ENCODE assay signal across 11 cellular contexts in genomic region chr2:69298261-69298660, GRCh38.
DNase-seq lines count a peak whose midpoint lies in the region; ATAC-seq, FAIRE-seq and TF ChIP-seq lines count a peak whose summit lies in the region.
"Had no signal": no experiment of that assay in that cellular context is flagged by ENCODE, and none has a peak within 500 bp of the region (broad histone marks: within the 10 kb centered on the region; RNA-seq: fewer than 3 reads in every experiment).

No MANE protein-coding gene starts in this region.

- peaks cover 28% of the 10 kb centered on the region for H3K27me3 Mint-ChIP-seq in activated CD4-positive, alpha-beta memory T cell treated with anti-CD3 and anti-CD28 coated beads, Interleukin-2, amount 10 ng/mL, durations not matched to agents 7 days and 5 days
- H3K27me3 Mint-ChIP-seq in natural killer cell (ENCODE audit: low read depth in 2 of 2) (peaks cover 0 to 22% of the 10 kb centered on the region in 2 donors), CD14-positive monocyte (ENCODE audit: low read depth in 3 of 3) (peaks cover 1 to 3% (median 2%) of the 10 kb centered on the region in 3 donors)

- H3K4ac ChIP-seq in H1 (replicated peaks; ENCODE audit: insufficient read length, low read depth, low read length) = no peak overlapping the region

- no peak overlapping the region for H2BK15ac ChIP-seq in H1 (ENCODE audit: low read length)

- H3K4me1 Mint-ChIP-seq in activated CD4-positive, alpha-beta memory T cell treated with anti-CD3 and anti-CD28 coated beads, Interleukin-2, amount 10 ng/mL, durations not matched to agents 7 days and 5 days = no peaks in the 10 kb centered on the region
- H3K4me1 Mint-ChIP-seq in natural killer cell (no peaks in the 10 kb centered on the region), CD14-positive monocyte (peaks cover 27% of the 10 kb centered on the region)

- H3F3A ChIP-seq in PC-3 (ENCODE audit: low read length, unreplicated experiment) = no peaks in the 10 kb centered on the region

- H2BK12ac ChIP-seq in H1 (ENCODE audit: low read depth, low read length) = no peak overlapping the region

- no peaks in the 10 kb centered on the region for H3K9me3 Mint-ChIP-seq in activated CD4-positive, alpha-beta memory T cell treated with anti-CD3 and anti-CD28 coated beads, Interleukin-2, amount 10 ng/mL, durations not matched to agents 7 days and 5 days
- no peaks in the 10 kb centered on the region for H3K9me3 Mint-ChIP-seq in natural killer cell
- H3K9me3 Mint-ChIP-seq in CD14-positive monocyte = peaks cover 0 to 2% (median 0%) of the 10 kb centered on the region in 7 donors

- no peaks in the 10 kb centered on the region for H3K27me3 ChIP-seq in PC-3 (ENCODE audit: low read length)
- H3K27me3 ChIP-seq in H1 (replicated peaks in 1 of 4; ENCODE audit: control insufficient read depth in 3 of 4, extremely low read depth in 1 of 4, insufficient read depth in 3 of 4, low read length in 3 of 4) = no peaks in the 10 kb centered on the region
- H3K27me3 ChIP-seq in parathyroid adenoma (ENCODE audit: control insufficient read depth, insufficient read depth, low read length) = no peaks in the 10 kb centered on the region

- H2AFZ ChIP-seq in PC-3 (ENCODE audit: low read length) (peak overlapping the region; percentile 47), H1 (ENCODE audit: low read length) (no peak overlapping the region), parathyroid adenoma (peak overlapping the region; percentile 83)

- no peak for TF ChIP-seq POLR2A in H1 (IDR thresholded peaks at IDR 0.05; ENCODE audit: control extremely low read depth in 1 of 2, low read depth in 2 of 2, low read length in 2 of 2)

- DNase-seq in GM03348 (ENCODE audit: low spot score) (peak; percentile 90), PC-3 (peak; percentile 93), H1 (ENCODE audit: low read depth in 1 of 2, low spot score in 2 of 2) (no peak), natural killer cell (no peak), CD14-positive monocyte (ENCODE audit: low spot score) (no peak), head of caudate nucleus (no peak)
- no peak for DNase-seq in activated CD4-positive, alpha-beta memory T cell treated with anti-CD3 and anti-CD28 coated beads, Interleukin-2, amount 10 ng/mL, durations not matched to agents 7 days and 5 days
- DNase-seq: left ventricle myocardium inferior, NCI-H774, right cardiac atrium had no signal

- no peak overlapping the region for H2BK5ac ChIP-seq in H1 (ENCODE audit: low read depth, low read length)

- H4K5ac ChIP-seq in H1 (ENCODE audit: insufficient read length, low read depth, low read length) = no peak overlapping the region

- H3K79me1 ChIP-seq in H1 (ENCODE audit: low read depth, low read length) = no peaks in the 10 kb centered on the region

- H3K27ac ChIP-seq in PC-3 (ENCODE audit: low read length) (peak overlapping the region; percentile 38), H1 (ENCODE audit: low read depth, low read length) (no peak overlapping the region), parathyroid adenoma (no peak overlapping the region)
- H3K27ac ChIP-seq: left ventricle myocardium inferior had no signal

- no peaks in the 10 kb centered on the region for H3K23me2 ChIP-seq in H1 (ENCODE audit: low read depth, low read length)

- TF ChIP-seq RAD21 in H1 (IDR thresholded peaks at IDR 0.05 in 1 of 2, conservative IDR thresholded peaks at IDR 0.05 in 1 of 2; ENCODE audit: low read depth in 2 of 2, low read length in 2 of 2) = no peak

- H2BK20ac ChIP-seq in H1 (ENCODE audit: low read length) = no peak overlapping the region

- H3K4me3 ChIP-seq in PC-3 (ENCODE audit: low read length) (no peak overlapping the region), H1 (ENCODE audit: extremely low read depth in 1 of 4, insufficient read depth in 2 of 4, low read depth in 3 of 4, low read length in 4 of 4) (no peak overlapping the region), parathyroid adenoma (ENCODE audit: low read depth, low read length) (no peak overlapping the region)
- H3K4me3 ChIP-seq: left ventricle myocardium inferior had no signal

- no peak overlapping the region for H3K18ac ChIP-seq in H1 (ENCODE audit: extremely low read depth, low read length)

- H2BK120ac ChIP-seq in H1 (replicated peaks; ENCODE audit: low read depth, low read length) = no peak overlapping the region

- no peaks in the 10 kb centered on the region for H3K36me3 Mint-ChIP-seq in activated CD4-positive, alpha-beta memory T cell treated with anti-CD3 and anti-CD28 coated beads, Interleukin-2, amount 10 ng/mL, durations not matched to agents 7 days and 5 days (ENCODE audit: low read depth)
- no peaks in the 10 kb centered on the region for H3K36me3 Mint-ChIP-seq in natural killer cell
- no peaks in the 10 kb centered on the region for H3K36me3 Mint-ChIP-seq in CD14-positive monocyte

- H3K4me3 Mint-ChIP-seq in activated CD4-positive, alpha-beta memory T cell treated with anti-CD3 and anti-CD28 coated beads, Interleukin-2, amount 10 ng/mL, durations not matched to agents 7 days and 5 days = no peak overlapping the region
- H3K4me3 Mint-ChIP-seq in natural killer cell (no peak overlapping the region), CD14-positive monocyte (no peak overlapping the region)

- no peak overlapping the region for H3K27ac Mint-ChIP-seq in activated CD4-positive, alpha-beta memory T cell treated with anti-CD3 and anti-CD28 coated beads, Interleukin-2, amount 10 ng/mL, durations not matched to agents 7 days and 5 days
- H3K27ac Mint-ChIP-seq in natural killer cell (no peak overlapping the region), CD14-positive monocyte (no peak overlapping the region)

- intact Hi-C loops in PC-3 (cut with micrococcal nuclease) (no loop called here), natural killer cell (cut with micrococcal nuclease) (no loop called here), CD14-positive monocyte (cut with micrococcal nuclease) (no loop called here), head of caudate nucleus (cut with DNase I) (no loop called here)

- H4K20me1 ChIP-seq in PC-3 (ENCODE audit: low read length) = no peaks in the 10 kb centered on the region
- no peaks in the 10 kb centered on the region for H4K20me1 ChIP-seq in H1 (replicated peaks in 1 of 2; ENCODE audit: control insufficient read depth in 1 of 2, insufficient read depth in 2 of 2, low read length in 2 of 2)

- H3K4me2 ChIP-seq in PC-3 (ENCODE audit: low read length) = peak overlapping the region; percentile 60
- H3K4me2 ChIP-seq in H1 (ENCODE audit: insufficient read depth in 1 of 2, low read depth in 2 of 2, low read length in 2 of 2) = no peak overlapping the region
- no peak overlapping the region for H3K4me2 ChIP-seq in parathyroid adenoma (ENCODE audit: low read length)

- H4K91ac ChIP-seq in H1 (replicated peaks; ENCODE audit: insufficient read length, low read length) = no peak overlapping the region

- no TSS peak for BruUV-seq in PC-3 (replicated peaks; lab: Mats Ljungman, UMichigan)

- H3K56ac ChIP-seq in H1 (replicated peaks; ENCODE audit: insufficient read length, low read depth, low read length) = no peak overlapping the region

- H3K36me3 ChIP-seq in PC-3 (ENCODE audit: low read depth, low read length) (no peaks in the 10 kb centered on the region), H1 (ENCODE audit: control insufficient read depth in 2 of 4, insufficient read depth in 4 of 4, low read length in 3 of 4) (no peaks in the 10 kb centered on the region), parathyroid adenoma (ENCODE audit: control insufficient read depth, insufficient read depth, low read length) (no peaks in the 10 kb centered on the region)
- H3K36me3 ChIP-seq: left ventricle myocardium inferior had no signal

- peak overlapping the region; percentile 29; the same call in 1 of the 2 replicates for H4K8ac ChIP-seq in H1 (ENCODE audit: extremely low read depth, insufficient read depth, low read length)

- H3K9ac ChIP-seq in PC-3 (ENCODE audit: low read length) (no peak overlapping the region), H1 (replicated peaks in 1 of 4; ENCODE audit: extremely low read depth in 1 of 4, low read depth in 3 of 4, low read length in 3 of 4) (no peak overlapping the region), parathyroid adenoma (no peak overlapping the region)

- no peak overlapping the region for H2AK5ac ChIP-seq in H1 (ENCODE audit: low read depth, low read length)

- ATAC-seq in PC-3 (peak; percentile 100), natural killer cell (no peak)
- ATAC-seq: right cardiac atrium had no signal

- TF ChIP-seq CTCF in PC-3 (conservative IDR thresholded peaks at IDR 0.05; ENCODE audit: low read depth, low read length) (no peak), H1 (IDR thresholded peaks at IDR 0.05; ENCODE audit: control extremely low read depth in 1 of 3, insufficient read depth in 1 of 3, low read depth in 1 of 3, low read length in 3 of 3) (no peak), parathyroid adenoma (IDR thresholded peaks at IDR 0.05) (no peak), natural killer cell (IDR thresholded peaks at IDR 0.05) (no peak), CD14-positive monocyte (IDR thresholded peaks at IDR 0.05) (no peak)

- no peaks in the 10 kb centered on the region for H3K9me3 ChIP-seq in PC-3 (ENCODE audit: low read length)
- no peaks in the 10 kb centered on the region for H3K9me3 ChIP-seq in H1 (ENCODE audit: insufficient read depth in 2 of 2, low read depth in 1 of 2, low read length in 1 of 2)
- H3K9me3 ChIP-seq in parathyroid adenoma (ENCODE audit: control insufficient read depth, low read length) = no peaks in the 10 kb centered on the region
- H3K9me3 ChIP-seq: left ventricle myocardium inferior had no signal

- POLR2A ChIA-PET in PC-3 (lab: Charles Lee; ENCODE audit: unreplicated experiment) (no interaction called here), H1 (lab: Charles Lee; ENCODE audit: partially characterized antibody) (no interaction called here)
- POLR2A ChIA-PET in activated CD4-positive, alpha-beta memory T cell treated with anti-CD3 and anti-CD28 coated beads, Interleukin-2, amount 10 ng/mL, durations not matched to agents 7 days and 5 days (lab: Charles Lee) = no interaction called here

- FAIRE-seq in H1 (lab: Jason Lieb, UNC) = no peak

- CTCF ChIA-PET in PC-3 (lab: Charles Lee) (no interaction called here), H1 (lab: Charles Lee; ENCODE audit: partially characterized antibody) (interaction anchor here (1.1 to 2.2 kb wide), 4 partner anchors 9 to 355 kb away, joined by 3 to 7 read pairs (median 5); no protein-coding TSS in a partner anchor)
- CTCF ChIA-PET in activated CD4-positive, alpha-beta memory T cell treated with anti-CD3 and anti-CD28 coated beads, Interleukin-2, amount 10 ng/mL, durations not matched to agents 7 days and 5 days (lab: Charles Lee) = interaction anchor here (1.3 kb wide), 1 partner anchor 9 kb away, joined by 5 read pairs; no protein-coding TSS in a partner anchor

- TF ChIP-seq EP300 in H1 (IDR thresholded peaks at IDR 0.05; ENCODE audit: borderline replicate concordance in 1 of 2, low read depth in 2 of 2, low read length in 2 of 2) = no peak

- no peak overlapping the region for H3K23ac ChIP-seq in H1 (ENCODE audit: insufficient read length)

- no peaks in the 10 kb centered on the region for H3K79me2 ChIP-seq in PC-3 (ENCODE audit: low read length)
- H3K79me2 ChIP-seq in H1 (ENCODE audit: control insufficient read depth in 1 of 2, insufficient read depth in 2 of 2, low read length in 2 of 2) = no peaks in the 10 kb centered on the region
- no peaks in the 10 kb centered on the region for H3K79me2 ChIP-seq in parathyroid adenoma

- no peaks in the 10 kb centered on the region for H3K9me2 ChIP-seq in PC-3 (replicated peaks; ENCODE audit: low read length)

- H3K4me1 ChIP-seq in PC-3 (ENCODE audit: insufficient read depth, low read length) = peaks cover 26% of the 10 kb centered on the region
- no peaks in the 10 kb centered on the region for H3K4me1 ChIP-seq in H1 (replicated peaks in 1 of 4; ENCODE audit: control insufficient read depth in 3 of 4, insufficient read depth in 4 of 4, low read length in 3 of 4)
- peaks cover 16% of the 10 kb centered on the region for H3K4me1 ChIP-seq in parathyroid adenoma
- H3K4me1 ChIP-seq: left ventricle myocardium inferior had no signal

- H3K14ac ChIP-seq in H1 (ENCODE audit: insufficient read length) = no peak overlapping the region

- WGBS in H1 (ENCODE audit: extremely low coverage in 1 of 2, insufficient coverage in 1 of 2, insufficient read length in 1 of 2, insufficient replicate concordance in 2 of 2, low coverage in 1 of 2, low lambda C conversion rate in 2 of 2, missing lambda C conversion rate in 1 of 2), 2 experiments = 80% methylated on average over 7 of the region's 7 CpGs; no CpG with 5 or more reads in 1 of the 2 experiments

Comparison
In these comparisons a context has a peak if more than half of its experiments do, and no peak if none do; other contexts are left out.
1. DNase-seq: peak in GM03348 (single experiment) and PC-3 (single experiment); none in H1 (0 of 2), activated CD4-positive, alpha-beta memory T cell treated with anti-CD3 and anti-CD28 coated beads, Interleukin-2, amount 10 ng/mL, durations not matched to agents 7 days and 5 days (single experiment), natural killer cell (single experiment), CD14-positive monocyte (single experiment) and head of caudate nucleus (0 of 42).